8 cellular contexts compared by ENCODE assay signal in genomic region chr10:17673517-17674051, GRCh38. TPM values are rescaled to one million over a fixed set of nuclear protein-coding genes. Genes with fewer than 3 reads are reported as not detected.
DNase-seq lines count a peak whose midpoint lies in the region; ATAC-seq and TF ChIP-seq lines count a peak whose summit lies in the region.

No MANE protein-coding gene starts in this region.

- peak overlapping the region; percentile 23 for H3K4me2 ChIP-seq in mammary epithelial cell (ENCODE audit: insufficient read depth, low read depth, low read length)

- no peak overlapping the region for H2AFZ ChIP-seq in mammary epithelial cell (ENCODE audit: low read depth, low read length)

- H3K4me1 ChIP-seq in mammary epithelial cell (ENCODE audit: insufficient read depth, low read length) = peaks cover 22% of the 10 kb centered on the region

- POLR2A ChIA-PET in CD4-positive, alpha-beta T cell (lab: Charles Lee) = no interaction called here

- dilution Hi-C loops in mammary epithelial cell (cut with HindIII; ENCODE audit: low sequenced_read_pairs) = no loop called here

- in situ Hi-C loops in mammary epithelial cell (cut with MboI; ENCODE audit: low sequenced_read_pairs in 2 of 2) = no loop called here

- peaks cover 65% of the 10 kb centered on the region for H3K4me1 Mint-ChIP-seq in CD4-positive, alpha-beta T cell (ENCODE audit: low read depth)

- H3K4me3 ChIP-seq in mammary epithelial cell (replicated peaks in 1 of 3; ENCODE audit: insufficient read depth in 1 of 3, low read depth in 2 of 3, low read length in 3 of 3) = no peak overlapping the region

- no peak overlapping the region for H3K9ac ChIP-seq in mammary epithelial cell (ENCODE audit: insufficient read depth, low read length)

- no peak for TF ChIP-seq CTCF in CD4-positive, alpha-beta T cell (IDR thresholded peaks at IDR 0.05)
- TF ChIP-seq CTCF in mammary epithelial cell (conservative IDR thresholded peaks at IDR 0.05 in 1 of 2, IDR thresholded peaks at IDR 0.05 in 1 of 2; ENCODE audit: extremely low read depth in 1 of 2, insufficient read depth in 1 of 2, low read depth in 1 of 2, low read length in 2 of 2) = no peak

- H3K27me3 Mint-ChIP-seq in CD4-positive, alpha-beta T cell = no peaks in the 10 kb centered on the region

- no TSS peak for BruUV-seq in mammary epithelial cell (replicated peaks; lab: Mats Ljungman, UMichigan)

- no peak for ATAC-seq in CD4-positive, alpha-beta T cell (ENCODE audit: poor library complexity)
- ATAC-seq in GM19467 (IDR thresholded peaks at IDR 0.05; ENCODE audit: unreplicated experiment) = no peak

- no peaks in the 10 kb centered on the region for H4K20me1 ChIP-seq in mammary epithelial cell (ENCODE audit: insufficient read depth, low read length)

- peaks cover 86% of the 10 kb centered on the region for H3K79me2 ChIP-seq in mammary epithelial cell (ENCODE audit: insufficient read depth, low read length)

- no peaks in the 10 kb centered on the region for H3K27me3 ChIP-seq in CD4-positive, alpha-beta T cell (ENCODE audit: control insufficient read depth, insufficient read depth, low read length)
- no peaks in the 10 kb centered on the region for H3K27me3 ChIP-seq in mammary epithelial cell (ENCODE audit: insufficient read depth, low read length)

- H3K9me3 Mint-ChIP-seq in CD4-positive, alpha-beta T cell = no peaks in the 10 kb centered on the region

- intact Hi-C loops in CD4-positive, alpha-beta T cell (cut with DNase I, micrococcal nuclease) = no loop called here
- intact Hi-C loops in mammary epithelial cell (cut with micrococcal nuclease) = loop anchor here (5.0 kb wide), 1 partner anchor 56 kb away; the partner anchor contains the start of gene HACD1

- H3K27ac ChIP-seq in CD4-positive, alpha-beta T cell (ENCODE audit: low read depth, low read length) = no peak overlapping the region
- H3K27ac ChIP-seq in KOPT-K1 (ENCODE audit: low read depth, low read length, poor library complexity, severe bottlenecking) (peak overlapping the region; percentile 93), mammary epithelial cell (ENCODE audit: insufficient read depth, low read depth, low read length) (peak overlapping the region; percentile 6)

- CTCF ChIA-PET in CD4-positive, alpha-beta T cell (lab: Charles Lee) = interaction anchor here (1.3 kb wide), 1 partner anchor 30 kb away, joined by 6 read pairs; the partner anchor contains the start of gene STAM
- CTCF ChIA-PET in mammary epithelial cell (lab: Charles Lee; ENCODE audit: low non-redundant PET) = interaction anchor here (0.5 kb wide), 1 partner anchor 67 kb away, joined by 3 read pairs; no protein-coding TSS in a partner anchor

- no peaks in the 10 kb centered on the region for H3K9me3 ChIP-seq in CD4-positive, alpha-beta T cell (ENCODE audit: control insufficient read depth, low read length)
- H3K9me3 ChIP-seq in KOPT-K1 (ENCODE audit: insufficient read depth, low read length, poor library complexity, severe bottlenecking) (no peaks in the 10 kb centered on the region), mammary epithelial cell (replicated peaks; ENCODE audit: insufficient read depth, low read length) (no peaks in the 10 kb centered on the region)

- no peak for DNase-seq in CD4-positive, alpha-beta T cell
- DNase-seq in mammary epithelial cell (peak; percentile 86), myocyte (ENCODE audit: low read depth) (peak; percentile 59), COR-L47 (lab: John Stamatoyannopoulos, UW) (no peak), NCI-H2081 (lab: John Stamatoyannopoulos, UW) (no peak), occipital lobe (lab: John Stamatoyannopoulos, UW) (no peak)

- peaks cover 20% of the 10 kb centered on the region for H3K36me3 Mint-ChIP-seq in CD4-positive, alpha-beta T cell (ENCODE audit: low read depth)

- no peak overlapping the region for H3K4me3 Mint-ChIP-seq in CD4-positive, alpha-beta T cell

- 39% methylated on average over 4 of the region's 4 CpGs for WGBS in mammary epithelial cell (ENCODE audit: low coverage, missing lambda C conversion rate)

- 0 out of 2 replicates have a peak, but pooled peaks cover 4% of the 10 kb centered on the region for H3K36me3 ChIP-seq in KOPT-K1 (ENCODE audit: insufficient read depth, low read length)
- H3K36me3 ChIP-seq in mammary epithelial cell (ENCODE audit: insufficient read depth, low read length) = no peaks in the 10 kb centered on the region

- peak overlapping the region; percentile 48 for H3K27ac Mint-ChIP-seq in CD4-positive, alpha-beta T cell

RNA-seq across cellular contexts. Expression of gene STAM, which starts 29.6 kb away (rescaled TPM):
- total RNA-seq in CD4-positive, alpha-beta T cell = 10 to 100 TPM; 52.4 to 53.3 TPM
- 10 to 100 TPM; 32.0 to 35.9 TPM for total RNA-seq in mammary epithelial cell
- 29.1 TPM for polyA plus RNA-seq in mammary epithelial cell
- polyA minus RNA-seq in mammary epithelial cell = 32.1 TPM
- 75.2 and 77.6 TPM in 2 replicates for total RNA-seq in myocyte
- polyA plus RNA-seq in myocyte (2012) = 32.2 TPM
- total RNA-seq in occipital lobe = 34.8 TPM

RNA-seq across cellular contexts. Expression of gene HACD1, which starts 56.4 kb away (rescaled TPM):
- under 1 TPM; 0.75 to 0.77 TPM for total RNA-seq in CD4-positive, alpha-beta T cell
- total RNA-seq in mammary epithelial cell = 10 to 100 TPM; 30.3 to 35.4 TPM
- polyA plus RNA-seq in mammary epithelial cell = 15.7 TPM
- polyA minus RNA-seq in mammary epithelial cell = 18.2 TPM
- total RNA-seq in myocyte = 123 and 217 TPM in 2 replicates
- 93.5 TPM for polyA plus RNA-seq in myocyte (2012)
- total RNA-seq in occipital lobe = 18.7 TPM

Comparison
In these comparisons a context has a peak if more than half of its experiments do, and no peak if none do; other contexts are left out.
1. DNase-seq: peak in mammary epithelial cell (single experiment) and myocyte (single experiment); none in CD4-positive, alpha-beta T cell (0 of 10), COR-L47 (single experiment), NCI-H2081 (0 of 2) and occipital lobe (single experiment).
2. RNA of gene HACD1, which starts 56.4 kb away (total RNA-seq): 123 to 217 TPM in myocyte, 30.3 to 35.4 TPM in mammary epithelial cell and 18.7 TPM in occipital lobe (single experiment); 0.75 to 0.77 TPM in CD4-positive, alpha-beta T cell; every median in the first group is over 10 times any median in the second.